19 cellular contexts compared by ENCODE assay signal in genomic region chr20:8913452-8913851, GRCh38.
DNase-seq lines count a peak whose midpoint lies in the region; ATAC-seq and TF ChIP-seq lines count a peak whose summit lies in the region.
"Had no signal": no experiment of that assay in that cellular context is flagged by ENCODE, and none has a peak within 500 bp of the region (broad histone marks: within the 10 kb centered on the region; RNA-seq: fewer than 3 reads in every experiment).

No MANE protein-coding gene starts in this region.

- H3K9ac ChIP-seq in neural progenitor cell, result no peak overlapping the region

- H3F3A ChIP-seq in neural progenitor cell (ENCODE audit: low read depth), result no peaks in the 10 kb centered on the region

- H3K9me3 ChIP-seq in HAP-1, result peaks cover 8% of the 10 kb centered on the region
- H3K9me3 ChIP-seq in neural progenitor cell (ENCODE audit: low read depth), result no peaks in the 10 kb centered on the region
- H3K9me3 ChIP-seq in CD4-positive, alpha-beta memory T cell (ENCODE audit: control insufficient read depth in 1 of 2, low read length in 2 of 2), result no peaks in the 10 kb centered on the region
- H3K9me3 ChIP-seq: SJCRH30 had no signal

- H3K4me3 ChIP-seq in HAP-1 (no peak overlapping the region), neural progenitor cell (no peak overlapping the region)
- no peak overlapping the region for H3K4me3 ChIP-seq in CD4-positive, alpha-beta memory T cell (ENCODE audit: low read length in 2 of 2)
- H3K4me3 ChIP-seq: SJCRH30 had no signal

- H3K9me3 Mint-ChIP-seq in WTC11 (peaks cover 35% of the 10 kb centered on the region), neural progenitor cell (peaks cover 8% of the 10 kb centered on the region)
- peaks cover 0 to 17% (median 10%) of the 10 kb centered on the region in 8 donors for H3K9me3 Mint-ChIP-seq in CD4-positive, alpha-beta memory T cell

- peaks cover 21% of the 10 kb centered on the region for H3K4me1 ChIP-seq in HAP-1
- peaks cover 11% of the 10 kb centered on the region for H3K4me1 ChIP-seq in neural progenitor cell
- H3K4me1 ChIP-seq in CD4-positive, alpha-beta memory T cell (ENCODE audit: insufficient read depth, low read length), result no peaks in the 10 kb centered on the region
- H3K4me1 ChIP-seq: Caco-2, SJCRH30 had no signal

- no peaks in the 10 kb centered on the region for H3K79me2 ChIP-seq in neural progenitor cell (ENCODE audit: low read depth)

- TF ChIP-seq CTCF in WTC11 (IDR thresholded peaks at IDR 0.05) (no peak), neural progenitor cell (IDR thresholded peaks at IDR 0.05) (no peak)

- DNase-seq in ELF-1 (ENCODE audit: low read depth, low spot score) (peak; percentile 23), HAP-1 (ENCODE audit: low spot score in 2 of 2) (peak; percentile 43 to 84), WTC11 (ENCODE audit: low spot score) (no peak), neural progenitor cell (ENCODE audit: low spot score) (no peak)
- no peak for DNase-seq in activated CD4-positive, CD25-positive, alpha-beta regulatory T cell (lab: John Stamatoyannopoulos, UW)
- DNase-seq in CD4-positive, alpha-beta memory T cell, result no peak
- DNase-seq: Caco-2; CD8-positive, alpha-beta T cell; DMS153; DND-41; Karpas-422; NCI-H1092; NCI-H1417 treated with DMSO at 0.1 percent for 48 hours; PC-3; SJCRH30; T-helper 17 cell had no signal

- H3K4me2 ChIP-seq in neural progenitor cell, result peak overlapping the region; percentile 12

- H3K36me3 ChIP-seq in HAP-1 (replicated peaks) (no peaks in the 10 kb centered on the region), neural progenitor cell (no peaks in the 10 kb centered on the region)
- H3K36me3 ChIP-seq in CD4-positive, alpha-beta memory T cell (ENCODE audit: insufficient read depth, low read length), result no peaks in the 10 kb centered on the region
- H3K36me3 ChIP-seq: SJCRH30 had no signal

- ATAC-seq in WTC11, result peak; percentile 71
- ATAC-seq in GM18858 (IDR thresholded peaks at IDR 0.05; ENCODE audit: unreplicated experiment), result no peak
- ATAC-seq: CD8-positive, alpha-beta T cell; HCT116; PC-3; T-helper 17 cell had no signal

- H3K4me1 Mint-ChIP-seq in WTC11 (peaks cover 38% of the 10 kb centered on the region), neural progenitor cell (peaks cover 11% of the 10 kb centered on the region)
- H3K4me1 Mint-ChIP-seq in CD4-positive, alpha-beta memory T cell, result no peaks in the 10 kb centered on the region
- H3K4me1 Mint-ChIP-seq: T-helper 17 cell had no signal

- H3K36me3 Mint-ChIP-seq in WTC11, result peaks cover 19% of the 10 kb centered on the region
- H3K36me3 Mint-ChIP-seq in neural progenitor cell, result no peaks in the 10 kb centered on the region
- H3K36me3 Mint-ChIP-seq in CD4-positive, alpha-beta memory T cell, result no peaks in the 10 kb centered on the region
- H3K36me3 Mint-ChIP-seq: CD8-positive, alpha-beta T cell had no signal

- peak overlapping the region; percentile 12 for H3K27ac Mint-ChIP-seq in WTC11
- no peak overlapping the region for H3K27ac Mint-ChIP-seq in neural progenitor cell
- no peak overlapping the region for H3K27ac Mint-ChIP-seq in CD4-positive, alpha-beta memory T cell
- H3K27ac Mint-ChIP-seq: CD8-positive, alpha-beta T cell; T-helper 17 cell had no signal

- POLR2A ChIA-PET in WTC11 (lab: Charles Lee), result interaction anchor here (0.6 kb wide), 1 partner anchor 105 kb away, joined by 6 read pairs; no protein-coding TSS in a partner anchor
- POLR2A ChIA-PET in CD4-positive, alpha-beta memory T cell (lab: Charles Lee; ENCODE audit: partially characterized antibody), result no interaction called here

- no peak overlapping the region for H3K27ac ChIP-seq in neural progenitor cell
- no peak overlapping the region for H3K27ac ChIP-seq in CD4-positive, alpha-beta memory T cell (ENCODE audit: low read depth, low read length)
- H3K27ac ChIP-seq: HL-60, SJCRH30 had no signal

- H3K27me3 Mint-ChIP-seq in WTC11 (ENCODE audit: low read depth), result no peaks in the 10 kb centered on the region; the same call in 1 of the 2 replicates
- H3K27me3 Mint-ChIP-seq in neural progenitor cell (ENCODE audit: insufficient read depth, low read depth), result no peaks in the 10 kb centered on the region
- H3K27me3 Mint-ChIP-seq in CD4-positive, alpha-beta memory T cell, result no peaks in the 10 kb centered on the region
- H3K27me3 Mint-ChIP-seq: T-helper 17 cell had no signal

- H3K27me3 ChIP-seq in HAP-1 (ENCODE audit: low read depth) (no peaks in the 10 kb centered on the region), neural progenitor cell (no peaks in the 10 kb centered on the region)
- H3K27me3 ChIP-seq in CD4-positive, alpha-beta memory T cell (ENCODE audit: insufficient read depth, low read length), result no peaks in the 10 kb centered on the region
- H3K27me3 ChIP-seq: SJCRH30 had no signal

- in situ Hi-C loops in HAP-1 (cut with MboI; ENCODE audit: low sequenced_read_pairs), result no loop called here

- H4K20me1 ChIP-seq in neural progenitor cell (ENCODE audit: low read depth), result no peaks in the 10 kb centered on the region

- CTCF ChIA-PET in WTC11 (lab: Charles Lee), result interaction anchor here (0.6 kb wide), 1 partner anchor 191 kb away, joined by 3 read pairs; no protein-coding TSS in a partner anchor
- CTCF ChIA-PET in CD4-positive, alpha-beta memory T cell (lab: Charles Lee; ENCODE audit: partially characterized antibody), result no interaction called here

- H2AFZ ChIP-seq in neural progenitor cell (replicated peaks), result no peak overlapping the region

- intact Hi-C loops in CD4-positive, alpha-beta memory T cell (cut with micrococcal nuclease), result no loop called here

- H3K4me3 Mint-ChIP-seq in WTC11 (no peak overlapping the region), neural progenitor cell (no peak overlapping the region)
- H3K4me3 Mint-ChIP-seq in CD4-positive, alpha-beta memory T cell, result no peak overlapping the region
- H3K4me3 Mint-ChIP-seq: CD8-positive, alpha-beta T cell; T-helper 17 cell had no signal

TF ChIP-seq in WTC11, 78 proteins besides CTCF, POLR2A, EP300 and RAD21 (continues in another document):
- TF ChIP-seq ATF1 (CRISPR knock-in tag; IDR thresholded peaks at IDR 0.05), result no peak
- TF ChIP-seq HMGA2 (CRISPR knock-in tag; IDR thresholded peaks at IDR 0.05), result no peak
- TF ChIP-seq ZNF281 (CRISPR knock-in tag; IDR thresholded peaks at IDR 0.05), result no peak
- no peak for TF ChIP-seq CDX4 (CRISPR knock-in tag; IDR thresholded peaks at IDR 0.05; ENCODE audit: borderline replicate concordance)
- no peak for TF ChIP-seq AR (CRISPR knock-in tag; IDR thresholded peaks at IDR 0.05)
- no peak for TF ChIP-seq ATF2 (CRISPR knock-in tag; IDR thresholded peaks at IDR 0.05; ENCODE audit: borderline replicate concordance, low read depth)

Comparison
In these comparisons a context has a peak if more than half of its experiments do, and no peak if none do; other contexts are left out.
1. DNase-seq: peak in ELF-1 (single experiment) and HAP-1 (2 of 2); none in WTC11 (single experiment), neural progenitor cell (single experiment), activated CD4-positive, CD25-positive, alpha-beta regulatory T cell (0 of 4) and CD4-positive, alpha-beta memory T cell (0 of 5).